Comparison of ENCODE assay signal across 14 cellular contexts in the genomic region with DNA sequence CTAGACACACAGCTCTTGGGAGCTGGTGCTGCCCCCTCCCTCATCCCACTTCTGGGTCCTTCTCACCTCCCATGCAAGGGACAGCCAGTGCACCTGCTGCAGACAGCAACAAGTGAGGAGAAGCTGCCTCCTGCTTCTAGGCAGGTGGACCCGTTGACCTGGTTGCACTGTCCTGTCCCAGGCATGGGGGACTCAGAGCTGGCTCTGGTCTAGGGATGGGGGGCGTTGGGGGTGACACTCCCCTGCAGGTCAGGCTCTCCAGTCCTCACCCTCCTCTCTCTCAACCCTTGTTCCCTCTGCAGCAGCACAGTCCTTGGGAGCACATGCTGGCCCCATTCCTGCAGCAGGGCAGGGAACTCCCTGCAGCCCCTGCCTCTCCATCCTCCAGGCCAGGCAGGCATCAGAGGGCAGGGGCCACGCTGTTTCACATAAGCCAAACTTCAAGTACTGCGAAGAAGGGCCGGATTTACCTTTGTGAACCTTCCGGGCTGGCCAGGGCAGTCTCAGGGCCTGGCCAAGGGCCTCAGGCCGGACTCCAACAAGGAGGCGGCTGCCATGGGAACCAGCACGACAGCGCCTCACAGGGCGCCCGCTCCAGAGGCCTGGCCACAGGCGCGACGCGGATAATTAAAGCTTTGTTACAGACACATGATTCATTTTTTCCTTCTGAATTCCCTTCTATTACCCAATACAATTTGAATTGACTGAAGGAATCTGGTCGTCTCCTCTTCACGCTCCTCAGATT. TPM values are rescaled to one million over a fixed set of nuclear protein-coding genes. Genes with fewer than 3 reads are reported as not detected.
DNase-seq lines count a peak whose midpoint lies in the region; TF ChIP-seq lines count a peak whose summit lies in the region.
"Had no signal": no experiment of that assay in that cellular context is flagged by ENCODE, and none has a peak within 500 bp of the region (broad histone marks: within the 10 kb centered on the region; RNA-seq: fewer than 3 reads in every experiment).

No MANE protein-coding gene starts in this region.

- intact Hi-C loops in head of caudate nucleus (cut with DNase I) (no loop called here), posterior cingulate gyrus (cut with DNase I) (no loop called here), prostate gland (cut with DNase I) (no loop called here)
- intact Hi-C loops in activated CD4-positive, alpha-beta memory T cell treated with anti-CD3 and anti-CD28 coated beads for 36 hours (cut with micrococcal nuclease), result no loop called here

- no peaks in the 10 kb centered on the region for H3K27me3 ChIP-seq in prostate gland (replicated peaks; ENCODE audit: insufficient read depth)

- H3K36me3 Mint-ChIP-seq in activated CD4-positive, alpha-beta memory T cell treated with anti-CD3 and anti-CD28 coated beads for 36 hours, result no peaks in the 10 kb centered on the region
- H3K36me3 Mint-ChIP-seq: CD14-positive monocyte had no signal

- H3K27me3 Mint-ChIP-seq in activated CD4-positive, alpha-beta memory T cell treated with anti-CD3 and anti-CD28 coated beads for 36 hours, result no peaks in the 10 kb centered on the region
- H3K27me3 Mint-ChIP-seq: stimulated activated naive CD8-positive, alpha-beta T cell treated with anti-CD3 and anti-CD28 coated beads, Interleukin-15, Interleukin-2, amounts not matched to agents 100 ng/mL and 50 ng/mL, for 24 hours had no signal

- 84% methylated on average over 18 of the region's 18 CpGs for WGBS in prostate gland

- no peak overlapping the region for H3K27ac ChIP-seq in prostate gland
- H3K27ac ChIP-seq: cardiac muscle cell had no signal

- H3K36me3 ChIP-seq in prostate gland, result no peaks in the 10 kb centered on the region
- H3K36me3 ChIP-seq: cardiac muscle cell had no signal

- POLR2A ChIA-PET in activated CD4-positive, alpha-beta memory T cell treated with anti-CD3 and anti-CD28 coated beads for 36 hours (lab: Charles Lee), result no interaction called here

- DNase-seq in Daoy (ENCODE audit: low read depth) (peak; percentile 53), amygdala (lab: John Stamatoyannopoulos, UW) (peak in 36 of 56 donors; percentile 23 to 82 (median 52)), head of caudate nucleus (peak in 39 of 42 donors; percentile 17 to 85 (median 64)), posterior cingulate gyrus (peak in 7 of 10 donors; percentile 48 to 94 (median 68)), SK-N-DZ (ENCODE audit: low spot score) (no peak), GOT3 (lab: John Stamatoyannopoulos, UW) (no peak), prostate gland (ENCODE audit: low spot score) (no peak)
- DNase-seq in activated CD4-positive, alpha-beta memory T cell treated with anti-CD3 and anti-CD28 coated beads for 36 hours, result no peak
- DNase-seq: activated CD4-positive, alpha-beta T cell treated with anti-CD3 and anti-CD28 coated beads, Interleukin-2, amount 50 U/mL, for 1 hour; erythroblast; mesendoderm had no signal

- H3K4me1 ChIP-seq in prostate gland (replicated peaks), result no peaks in the 10 kb centered on the region

- H3K27ac Mint-ChIP-seq in activated CD4-positive, alpha-beta memory T cell treated with anti-CD3 and anti-CD28 coated beads for 36 hours, result no peak overlapping the region
- H3K27ac Mint-ChIP-seq: stimulated activated naive CD8-positive, alpha-beta T cell treated with anti-CD3 and anti-CD28 coated beads, Interleukin-15, Interleukin-2, amounts not matched to agents 100 ng/mL and 50 ng/mL, for 24 hours had no signal

- H3K9me3 Mint-ChIP-seq in activated CD4-positive, alpha-beta memory T cell treated with anti-CD3 and anti-CD28 coated beads for 36 hours, result no peaks in the 10 kb centered on the region
- H3K9me3 Mint-ChIP-seq: stimulated activated naive CD8-positive, alpha-beta T cell treated with anti-CD3 and anti-CD28 coated beads, Interleukin-15, Interleukin-2, amounts not matched to agents 100 ng/mL and 50 ng/mL, for 24 hours had no signal

- TF ChIP-seq POLR2A in prostate gland (IDR thresholded peaks at IDR 0.05), result no peak

- TF ChIP-seq CTCF in prostate gland (IDR thresholded peaks at IDR 0.05), result no peak

- H3K4me3 Mint-ChIP-seq in activated CD4-positive, alpha-beta memory T cell treated with anti-CD3 and anti-CD28 coated beads for 36 hours, result no peak overlapping the region
- H3K4me3 Mint-ChIP-seq: CD14-positive monocyte; stimulated activated naive CD8-positive, alpha-beta T cell treated with anti-CD3 and anti-CD28 coated beads, Interleukin-15, Interleukin-2, amounts not matched to agents 100 ng/mL and 50 ng/mL, for 24 hours had no signal

- no peaks in the 10 kb centered on the region for H3K9me3 ChIP-seq in prostate gland

- no peak overlapping the region for H3K4me3 ChIP-seq in prostate gland
- H3K4me3 ChIP-seq: cardiac muscle cell had no signal

- H3K4me1 Mint-ChIP-seq in activated CD4-positive, alpha-beta memory T cell treated with anti-CD3 and anti-CD28 coated beads for 36 hours (ENCODE audit: low read depth), result no peaks in the 10 kb centered on the region
- H3K4me1 Mint-ChIP-seq: CD14-positive monocyte had no signal

- CTCF ChIA-PET in activated CD4-positive, alpha-beta memory T cell treated with anti-CD3 and anti-CD28 coated beads for 36 hours (lab: Charles Lee), result interaction anchor here (1.3 to 2.0 kb wide), 2 partner anchors 13 to 17 kb away, joined by 4 to 9 read pairs; no protein-coding TSS in a partner anchor

RNA-seq across cellular contexts. Expression of a gene that starts 48.5 kb away (rescaled TPM):
- total RNA-seq in Daoy (2014; rRNA removed; shearing (Covaris generic)), result not detected in 2 replicates
- 0.12 TPM in 1 of 2 replicates, not detected in the other for polyA plus RNA-seq in SK-N-DZ (2014; cell fraction: cytosol; rRNA removed)
- polyA plus RNA-seq in SK-N-DZ (2014; cell fraction: nucleus; rRNA removed), result 2.3 and 2.8 TPM in 2 replicates
- 1 to 10 TPM; 4.3 to 9.3 TPM for total RNA-seq in prostate gland
- total RNA-seq in activated CD4-positive, alpha-beta memory T cell treated with anti-CD3 and anti-CD28 coated beads for 36 hours, result 1 to 10 TPM; 1.2 to 1.9 TPM

Comparison
In these comparisons a context has a peak if more than half of its experiments do, and no peak if none do; other contexts are left out.
1. DNase-seq: peak in Daoy (single experiment), amygdala (36 of 56), head of caudate nucleus (39 of 42) and posterior cingulate gyrus (7 of 10); none in SK-N-DZ (single experiment), GOT3 (single experiment), prostate gland (single experiment) and activated CD4-positive, alpha-beta memory T cell treated with anti-CD3 and anti-CD28 coated beads for 36 hours (single experiment).